ENCODE assay signal across 1 cellular context in the genomic region with DNA sequence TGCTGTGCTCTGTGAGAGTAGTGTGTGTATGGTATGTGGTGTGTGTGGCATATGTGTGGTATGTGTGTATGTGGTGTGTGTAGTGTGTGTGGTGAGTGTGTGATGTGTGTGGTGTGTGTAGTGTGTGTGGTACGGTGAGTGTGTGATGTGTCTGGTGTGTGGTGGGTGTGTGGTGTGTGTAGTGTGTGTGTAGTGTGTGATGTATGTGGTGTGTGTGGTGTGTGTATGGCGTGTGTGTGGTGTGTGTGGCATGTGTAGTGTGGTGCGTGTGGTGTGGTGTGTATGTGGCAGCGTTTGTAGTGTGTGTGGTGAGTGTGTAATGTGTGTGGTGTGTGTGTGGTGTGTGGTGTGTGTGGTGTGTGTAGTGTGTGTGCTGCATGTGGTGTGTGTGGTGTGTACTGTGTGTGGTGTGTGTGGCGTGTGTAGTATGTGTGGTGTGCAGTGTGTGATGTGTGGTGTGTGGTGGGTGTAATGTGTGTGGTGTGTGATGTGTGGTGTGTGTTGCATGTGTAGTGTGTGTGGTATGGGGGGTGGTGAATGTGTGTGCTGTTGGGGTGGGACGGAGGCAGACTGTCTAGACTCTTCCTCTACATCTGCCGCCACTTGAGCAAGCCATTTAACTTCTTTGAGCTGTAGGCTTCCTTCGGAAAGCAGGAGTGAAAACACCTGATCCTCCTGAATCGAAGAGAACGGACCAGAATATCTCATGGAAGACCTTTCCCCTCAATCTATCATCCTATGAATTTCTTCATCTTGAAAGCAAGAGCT.
TF ChIP-seq lines count a peak whose summit lies in the region.

No MANE protein-coding gene starts in this region.

TF ChIP-seq in GM12878, 131 proteins besides CTCF, POLR2A, EP300 and RAD21 (continued from another document):
- TF ChIP-seq, protein P1, sequence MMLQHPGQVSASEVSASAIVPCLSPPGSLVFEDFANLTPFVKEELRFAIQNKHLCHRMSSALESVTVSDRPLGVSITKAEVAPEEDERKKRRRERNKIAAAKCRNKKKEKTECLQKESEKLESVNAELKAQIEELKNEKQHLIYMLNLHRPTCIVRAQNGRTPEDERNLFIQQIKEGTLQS (IDR thresholded peaks at IDR 0.05; ENCODE audit: borderline replicate concordance, extremely low read depth, low read depth, low read length) = no peak
- TF ChIP-seq YY1 (IDR thresholded peaks at IDR 0.05; ENCODE audit: low read depth, low read length) (no peak), NR2C2 (IDR thresholded peaks at IDR 0.05; ENCODE audit: borderline replicate concordance, control insufficient read depth, insufficient read length, low read depth) (peak; percentile 14), IKZF1 (conservative IDR thresholded peaks at IDR 0.05) (no peak), STAT3 (IDR thresholded peaks at IDR 0.05; ENCODE audit: low read depth, low read length) (no peak), HDGF (IDR thresholded peaks at IDR 0.05) (0 out of 2 replicates have a peak, but pooled peaks have one; percentile 48), BCL11A (IDR thresholded peaks at IDR 0.05; ENCODE audit: low read depth, low read length) (no peak)
- TF ChIP-seq, protein P2, sequence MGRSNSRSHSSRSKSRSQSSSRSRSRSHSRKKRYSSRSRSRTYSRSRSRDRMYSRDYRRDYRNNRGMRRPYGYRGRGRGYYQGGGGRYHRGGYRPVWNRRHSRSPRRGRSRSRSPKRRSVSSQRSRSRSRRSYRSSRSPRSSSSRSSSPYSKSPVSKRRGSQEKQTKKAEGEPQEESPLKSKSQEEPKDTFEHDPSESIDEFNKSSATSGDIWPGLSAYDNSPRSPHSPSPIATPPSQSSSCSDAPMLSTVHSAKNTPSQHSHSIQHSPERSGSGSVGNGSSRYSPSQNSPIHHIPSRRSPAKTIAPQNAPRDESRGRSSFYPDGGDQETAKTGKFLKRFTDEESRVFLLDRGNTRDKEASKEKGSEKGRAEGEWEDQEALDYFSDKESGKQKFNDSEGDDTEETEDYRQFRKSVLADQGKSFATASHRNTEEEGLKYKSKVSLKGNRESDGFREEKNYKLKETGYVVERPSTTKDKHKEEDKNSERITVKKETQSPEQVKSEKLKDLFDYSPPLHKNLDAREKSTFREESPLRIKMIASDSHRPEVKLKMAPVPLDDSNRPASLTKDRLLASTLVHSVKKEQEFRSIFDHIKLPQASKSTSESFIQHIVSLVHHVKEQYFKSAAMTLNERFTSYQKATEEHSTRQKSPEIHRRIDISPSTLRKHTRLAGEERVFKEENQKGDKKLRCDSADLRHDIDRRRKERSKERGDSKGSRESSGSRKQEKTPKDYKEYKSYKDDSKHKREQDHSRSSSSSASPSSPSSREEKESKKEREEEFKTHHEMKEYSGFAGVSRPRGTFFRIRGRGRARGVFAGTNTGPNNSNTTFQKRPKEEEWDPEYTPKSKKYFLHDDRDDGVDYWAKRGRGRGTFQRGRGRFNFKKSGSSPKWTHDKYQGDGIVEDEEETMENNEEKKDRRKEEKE (IDR thresholded peaks at IDR 0.05) = no peak
